Comparison of ENCODE assay signal across 22 cellular contexts in genomic region chr12:117403586-117404139, GRCh38. TPM values are rescaled to one million over a fixed set of nuclear protein-coding genes. Genes with fewer than 3 reads are reported as not detected.
DNase-seq lines count a peak whose midpoint lies in the region; ATAC-seq, FAIRE-seq and TF ChIP-seq lines count a peak whose summit lies in the region.
"Had no signal": no experiment of that assay in that cellular context is flagged by ENCODE, and none has a peak within 500 bp of the region (broad histone marks: within the 10 kb centered on the region; RNA-seq: fewer than 3 reads in every experiment).

No MANE protein-coding gene starts in this region.

- TF ChIP-seq RAD21 in HepG2 (CRISPR knock-in tag; IDR thresholded peaks at IDR 0.05) = no peak

- TF ChIP-seq CTCF in HepG2 (CRISPR knock-in tag; IDR thresholded peaks at IDR 0.05) (no peak), right lobe of liver (IDR thresholded peaks at IDR 0.05) (no peak), neutrophil (IDR thresholded peaks at IDR 0.05) (no peak)
- no peak for TF ChIP-seq CTCF in CD8-positive, alpha-beta T cell (IDR thresholded peaks at IDR 0.05)

- in situ Hi-C loops in HepG2 (cut with HindIII; ENCODE audit: extremely low pct_ligation_motif_present, low pct_unique_long_range_greater_than_20kb) = no loop called here

- no TSS peak for BruUV-seq in HepG2 (replicated peaks; lab: Mats Ljungman, UMichigan)

- TF ChIP-seq EP300 in HepG2 (IDR thresholded peaks at IDR 0.05; ENCODE audit: low read depth in 2 of 2, low read length in 2 of 2) = no peak
- TF ChIP-seq EP300 in HepG2 (CRISPR knock-in tag; IDR thresholded peaks at IDR 0.05; ENCODE audit: borderline replicate concordance) = no peak

- POLR2A ChIA-PET in HepG2 (lab: Yijun Ruan, JAX) = no interaction called here
- POLR2A ChIA-PET in CD8-positive, alpha-beta T cell (lab: Charles Lee) = no interaction called here

- no peak overlapping the region for H3K4me3 Mint-ChIP-seq in CD8-positive, alpha-beta T cell
- H3K4me3 Mint-ChIP-seq: CD8-positive, alpha-beta memory T cell; GM23338 had no signal

- H3K9me3 ChIP-seq in HepG2 (ENCODE audit: low read length) (no peaks in the 10 kb centered on the region), right lobe of liver (no peaks in the 10 kb centered on the region), neutrophil (no peaks in the 10 kb centered on the region)
- H3K9me3 ChIP-seq in CD8-positive, alpha-beta T cell (ENCODE audit: low read length) = no peaks in the 10 kb centered on the region
- H3K9me3 ChIP-seq: Caco-2 had no signal

- H3K4me1 ChIP-seq in HepG2 (ENCODE audit: insufficient read depth, low read length) = no peaks in the 10 kb centered on the region
- peaks cover 0 to 14% (median 4%) of the 10 kb centered on the region in 4 donors for H3K4me1 ChIP-seq in right lobe of liver
- H3K4me1 ChIP-seq in neutrophil (ENCODE audit: control insufficient read depth in 1 of 2, insufficient read depth in 1 of 2, low read depth in 1 of 2, low read length in 1 of 2) = peaks cover 5 to 6% of the 10 kb centered on the region in 2 experiments
- no peaks in the 10 kb centered on the region for H3K4me1 ChIP-seq in CD8-positive, alpha-beta T cell (ENCODE audit: insufficient read depth, low read length)
- H3K4me1 ChIP-seq: Caco-2 had no signal

- no peak overlapping the region for H3K4me3 ChIP-seq in HepG2 (replicated peaks in 1 of 3; ENCODE audit: insufficient read depth in 1 of 3, low read depth in 2 of 3, low read length in 3 of 3)
- H3K4me3 ChIP-seq in right lobe of liver = no peak overlapping the region
- no peak overlapping the region for H3K4me3 ChIP-seq in neutrophil (ENCODE audit: low read depth in 1 of 2, low read length in 1 of 2)
- no peak overlapping the region for H3K4me3 ChIP-seq in CD8-positive, alpha-beta T cell (ENCODE audit: low read depth, low read length)
- H3K4me3 ChIP-seq: BLaER1, GM23338 had no signal

- H3K27me3 Mint-ChIP-seq in CD8-positive, alpha-beta T cell (ENCODE audit: low read depth) = no peaks in the 10 kb centered on the region

- intact Hi-C loops in HepG2 (cut with micrococcal nuclease; ENCODE audit: unreplicated experiment) (no loop called here), right lobe of liver (cut with DNase I) (no loop called here)
- intact Hi-C loops in CD8-positive, alpha-beta T cell (cut with DNase I, micrococcal nuclease) = no loop called here

- TF ChIP-seq POLR2A in HepG2 (IDR thresholded peaks at IDR 0.05; ENCODE audit: insufficient read depth in 1 of 2, low read depth in 2 of 2, low read length in 2 of 2) = no peak
- TF ChIP-seq POLR2A in right lobe of liver (IDR thresholded peaks at IDR 0.05) = no peak

- H3K27ac ChIP-seq in HepG2 (ENCODE audit: extremely low read length, insufficient read depth, low read length) (no peak overlapping the region), right lobe of liver (no peak overlapping the region), neutrophil (peak overlapping the region; percentile 14)
- no peak overlapping the region for H3K27ac ChIP-seq in CD8-positive, alpha-beta T cell (ENCODE audit: low read depth, low read length)
- H3K27ac ChIP-seq: BLaER1 had no signal

- no peaks in the 10 kb centered on the region for H3K79me2 ChIP-seq in HepG2 (ENCODE audit: insufficient read depth, low read length)

- no peak overlapping the region for H3K27ac Mint-ChIP-seq in CD8-positive, alpha-beta T cell
- H3K27ac Mint-ChIP-seq: CD8-positive, alpha-beta memory T cell; GM23338 had no signal

- CTCF ChIA-PET in HepG2 (lab: Yijun Ruan, JAX; ENCODE audit: low intra/inter-chr PET ratio, low total read pairs) = no interaction called here
- CTCF ChIA-PET in CD8-positive, alpha-beta T cell (lab: Charles Lee) = no interaction called here

- H4K20me1 ChIP-seq in HepG2 (ENCODE audit: insufficient read depth, low read length) = no peaks in the 10 kb centered on the region
- H4K20me1 ChIP-seq: BLaER1 had no signal

- H3K9me3 Mint-ChIP-seq in CD8-positive, alpha-beta T cell = peaks cover 13% of the 10 kb centered on the region

- ATAC-seq in HepG2 (no peak), right lobe of liver (no peak)
- ATAC-seq in CD8-positive, alpha-beta T cell = no peak
- ATAC-seq: GM23338 had no signal

- DNase-seq in HepG2 (ENCODE audit: low spot score) = no peak
- DNase-seq in right lobe of liver = no peak
- peak; percentile 85 for DNase-seq in NOMO-1 treated with DMSO at 0.1 percent for 48 hours (lab: John Stamatoyannopoulos, UW; ENCODE audit: unreplicated experiment)
- DNase-seq in COLO829 (ENCODE audit: low spot score) = no peak
- no peak for DNase-seq in activated effector memory CD4-positive, alpha-beta T cell treated with anti-CD3 and anti-CD28 coated beads, Interleukin-2, amount 50 U/mL, for 16 hours
- no peak for DNase-seq in CD8-positive, alpha-beta T cell
- DNase-seq: 8988T; Caco-2; CD8-positive, alpha-beta memory T cell; DMS153; DMS79; GDM1; HCEC 1CT had no signal

- no peak overlapping the region for H3K4me2 ChIP-seq in HepG2 (ENCODE audit: low read depth, low read length)
- H3K4me2 ChIP-seq: GM23338 had no signal

- no peaks in the 10 kb centered on the region for H3K27me3 ChIP-seq in HepG2 (ENCODE audit: control insufficient read depth in 1 of 2, insufficient read depth in 2 of 2, low read length in 2 of 2)
- H3K27me3 ChIP-seq in right lobe of liver = no peaks in the 10 kb centered on the region
- no peaks in the 10 kb centered on the region for H3K27me3 ChIP-seq in neutrophil
- no peaks in the 10 kb centered on the region for H3K27me3 ChIP-seq in CD8-positive, alpha-beta T cell (ENCODE audit: insufficient read depth, low read length)
- H3K27me3 ChIP-seq: BLaER1 had no signal

- no peak for FAIRE-seq in HepG2 (lab: Jason Lieb, UNC)
- FAIRE-seq: D721Med, GM12892, GM18507, H54 had no signal

- WGBS in HepG2 (ENCODE audit: low lambda C conversion rate) = 20% methylated on average over 2 of the region's 3 CpGs
- WGBS in right lobe of liver (ENCODE audit: insufficient coverage, low coverage, low lambda C conversion rate, missing lambda C conversion rate) = no CpG with 5 or more reads among the region's 3 CpGs

- H3K9ac ChIP-seq in HepG2 (ENCODE audit: insufficient read depth, low read depth, low read length) = no peak overlapping the region
- H3K9ac ChIP-seq: BLaER1 had no signal

- H3K36me3 ChIP-seq in HepG2 (replicated peaks in 1 of 2; ENCODE audit: control insufficient read depth in 1 of 2, insufficient read depth in 2 of 2, low read length in 2 of 2) (no peaks in the 10 kb centered on the region), right lobe of liver (no peaks in the 10 kb centered on the region), neutrophil (no peaks in the 10 kb centered on the region)
- H3K36me3 ChIP-seq in CD8-positive, alpha-beta T cell (ENCODE audit: insufficient read depth, low read length) = no peaks in the 10 kb centered on the region
- H3K36me3 ChIP-seq: BLaER1 had no signal

- H3K4me1 Mint-ChIP-seq in CD8-positive, alpha-beta T cell (ENCODE audit: low read depth) = no peaks in the 10 kb centered on the region
- H3K4me1 Mint-ChIP-seq: CD8-positive, alpha-beta memory T cell had no signal

- no peak overlapping the region for H2AFZ ChIP-seq in HepG2 (ENCODE audit: low read length)
- H2AFZ ChIP-seq: GM23338 had no signal

- no peaks in the 10 kb centered on the region for H3K36me3 Mint-ChIP-seq in CD8-positive, alpha-beta T cell
- H3K36me3 Mint-ChIP-seq: CD8-positive, alpha-beta memory T cell had no signal

TF ChIP-seq in HepG2, 621 proteins besides CTCF, POLR2A, EP300 and RAD21:
- TF ChIP-seq ARNT2 (CRISPR knock-in tag; IDR thresholded peaks at IDR 0.05; ENCODE audit: low read depth) (no peak), MNT (IDR thresholded peaks at IDR 0.05) (peak; percentile 91)

RNA-seq across cellular contexts. Expression of gene NOS1, which starts 42.2 kb away (rescaled TPM):
- total RNA-seq in HepG2 (2016; rRNA removed; fragmentation: Illumina TruSeq; extraction: Trizol) (not detected in 2 replicates), right lobe of liver (under 1 TPM; under 0.01 to 0.12 (median 0.05) TPM)
- not detected in 2 replicates for total RNA-seq in HepG2 (2016; cell fraction: cytosol; rRNA removed; fragmentation: Illumina TruSeq; extraction: Trizol; ENCODE audit: low read depth)
- not detected in 2 replicates for total RNA-seq in HepG2 (2016; cell fraction: insoluble cytoplasmic fraction; rRNA removed; fragmentation: Illumina TruSeq; extraction: Trizol)
- total RNA-seq in HepG2 (2016; cell fraction: membrane; rRNA removed; fragmentation: Illumina TruSeq; extraction: Trizol) = not detected in 2 replicates
- not detected in 2 replicates for total RNA-seq in HepG2 (2016; cell fraction: nucleus; rRNA removed; fragmentation: Illumina TruSeq; extraction: Trizol)
- polyA plus RNA-seq in HepG2 (2011; rRNA removed) = not detected in 2 replicates
- not detected in 2 replicates for polyA plus RNA-seq in HepG2 (2011; cell fraction: cytosol; rRNA removed)
- polyA plus RNA-seq in HepG2 (2011; cell fraction: nucleus; rRNA removed) = not detected in 2 replicates
- polyA plus RNA-seq in HepG2 (2012) = not detected in 2 replicates
- not detected in 2 replicates for polyA plus RNA-seq in HepG2 (2016; cell fraction: cytosol; fragmentation: Illumina TruSeq; extraction: Trizol; ENCODE audit: low read depth)
- polyA plus RNA-seq in HepG2 (2016; cell fraction: insoluble cytoplasmic fraction; fragmentation: Illumina TruSeq; extraction: Trizol; ENCODE audit: low read depth) = not detected in 2 replicates
- not detected in 2 replicates for polyA plus RNA-seq in HepG2 (2016; cell fraction: membrane; fragmentation: Illumina TruSeq; extraction: Trizol; ENCODE audit: low read depth)
- not detected in 2 replicates for polyA plus RNA-seq in HepG2 (2016; cell fraction: nucleus; fragmentation: Illumina TruSeq; extraction: Trizol; ENCODE audit: insufficient read depth, low read depth)
- polyA minus RNA-seq in HepG2 (2011; rRNA and poly(A)+ RNA removed; ENCODE audit: low replicate concordance) = not detected in 2 replicates
- not detected in 2 replicates for polyA minus RNA-seq in HepG2 (2011; cell fraction: cytosol; rRNA and poly(A)+ RNA removed)
- not detected in 2 replicates for polyA minus RNA-seq in HepG2 (2011; cell fraction: nucleus; rRNA and poly(A)+ RNA removed)
- not detected for total RNA-seq in CD8-positive, alpha-beta T cell
- total RNA-seq: Caco-2; CD8-positive, alpha-beta memory T cell; HT-29 had no signal
- polyA plus RNA-seq: AG04450; CD8-positive, alpha-beta memory T cell had no signal
